1 cellular context compared by ENCODE assay signal in genomic region chr22:37207981-37208380, GRCh38.
TF ChIP-seq lines count a peak whose summit lies in the region.

No MANE protein-coding gene starts in this region.

TF ChIP-seq in HepG2, 621 proteins besides CTCF, POLR2A, EP300 and RAD21:
- TF ChIP-seq CEBPG (CRISPR knock-in tag; IDR thresholded peaks at IDR 0.05) (no peak), ZNF629 (CRISPR knock-in tag; conservative IDR thresholded peaks at IDR 0.05) (0 out of 2 replicates have a peak, but pooled peaks have one; percentile 30), CHCHD3 (CRISPR knock-in tag; IDR thresholded peaks at IDR 0.05) (no peak), RNF2 (conservative IDR thresholded peaks at IDR 0.05; ENCODE audit: low read depth) (no peak), ATF5 (CRISPR knock-in tag; IDR thresholded peaks at IDR 0.05; ENCODE audit: low read depth) (no peak), ATF7 (IDR thresholded peaks at IDR 0.05) (no peak), ATF7 (CRISPR knock-in tag; IDR thresholded peaks at IDR 0.05) (no peak)
- TF ChIP-seq, protein P1, sequence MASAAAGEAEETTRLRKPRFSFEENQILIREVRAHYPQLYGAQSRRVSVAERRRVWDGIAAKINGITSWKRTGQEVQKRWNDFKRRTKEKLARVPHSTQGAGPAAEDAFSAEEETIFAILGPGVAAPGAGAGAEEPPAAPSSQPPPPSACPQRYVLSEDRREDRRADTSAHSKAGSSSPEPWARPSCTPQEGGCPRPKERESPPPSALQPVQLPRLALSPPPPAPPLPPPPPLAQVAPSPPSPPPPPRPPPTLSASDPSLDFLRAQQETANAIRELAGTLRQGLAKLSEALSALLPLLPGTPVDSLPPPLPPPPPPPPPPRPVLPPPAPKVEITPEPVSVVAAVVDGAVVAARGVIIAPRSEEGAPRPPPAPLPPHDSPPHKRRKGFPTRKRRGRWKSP (CRISPR knock-in tag; IDR thresholded peaks at IDR 0.05), result no peak
